17 cellular contexts compared by ENCODE assay signal in genomic region chr4:3256230-3257124, GRCh38. TPM values are rescaled to one million over a fixed set of nuclear protein-coding genes. Genes with fewer than 3 reads are reported as not detected.
DNase-seq lines count a peak whose midpoint lies in the region; ATAC-seq and TF ChIP-seq lines count a peak whose summit lies in the region.
"Had no signal": no experiment of that assay in that cellular context is flagged by ENCODE, and none has a peak within 500 bp of the region (broad histone marks: within the 10 kb centered on the region; RNA-seq: fewer than 3 reads in every experiment).

No MANE protein-coding gene starts in this region.

- WGBS in right cardiac atrium = 87% methylated on average over 21 of the region's 21 CpGs
- 89% methylated on average over 20 to 21 of the region's 21 CpGs for WGBS in aorta, 2 donors

- H3K9me3 ChIP-seq in right cardiac atrium (ENCODE audit: control insufficient read depth, low read length) (no peaks in the 10 kb centered on the region), mucosa of descending colon (no peaks in the 10 kb centered on the region), aorta (ENCODE audit: control insufficient read depth, low read length) (no peaks in the 10 kb centered on the region)
- H3K9me3 ChIP-seq: colonic mucosa, SK-N-SH had no signal

- H3K27me3 ChIP-seq in right cardiac atrium (ENCODE audit: control insufficient read depth, insufficient read depth) = no peaks in the 10 kb centered on the region
- no peaks in the 10 kb centered on the region for H3K27me3 ChIP-seq in aorta (ENCODE audit: control insufficient read depth in 1 of 2, insufficient read depth in 2 of 2, low read length in 1 of 2)
- H3K27me3 ChIP-seq in foreskin keratinocyte = peaks cover 4% of the 10 kb centered on the region
- H3K27me3 ChIP-seq: colonic mucosa had no signal

- H3K36me3 ChIP-seq in mucosa of descending colon (ENCODE audit: low read depth) (no peaks in the 10 kb centered on the region), aorta (ENCODE audit: control insufficient read depth in 1 of 2, insufficient read depth in 2 of 2, low read length in 1 of 2) (no peaks in the 10 kb centered on the region)
- H3K36me3 ChIP-seq: colonic mucosa had no signal

- peak; percentile 33 for DNase-seq in Right ventricle myocardium superior
- no peak for DNase-seq in right cardiac atrium
- DNase-seq in RPMI8226 = peak; percentile 22
- DNase-seq in mucosa of descending colon = peak in 1 of 3 donors; percentile 22
- DNase-seq in aorta = peak; percentile 32 to 63
- DNase-seq in SIG-M5 treated with dmso at 0.1 percent for 504 hours (lab: John Stamatoyannopoulos, UW; ENCODE audit: unreplicated experiment) = no peak
- DNase-seq in foreskin keratinocyte = no peak
- DNase-seq: DND-41; hypothalamus; SK-N-SH; stimulated activated CD4-positive, alpha-beta T cell treated with anti-CD3 and anti-CD28 coated beads, Interleukin-12 subunit alpha, Interleukin-12 subunit beta, amount 100 ng/mL, for 4 hours had no signal

- H3K4me1 ChIP-seq in right cardiac atrium (ENCODE audit: control insufficient read depth, insufficient read depth, low read length) = no peaks in the 10 kb centered on the region
- no peaks in the 10 kb centered on the region for H3K4me1 ChIP-seq in mucosa of descending colon (ENCODE audit: low read depth)
- no peaks in the 10 kb centered on the region for H3K4me1 ChIP-seq in aorta (ENCODE audit: control insufficient read depth in 1 of 2, insufficient read depth in 2 of 2, low read length in 2 of 2)
- H3K4me1 ChIP-seq in foreskin keratinocyte = no peaks in the 10 kb centered on the region
- H3K4me1 ChIP-seq: colonic mucosa had no signal

- ATAC-seq in Right ventricle myocardium superior (ENCODE audit: poor library complexity) = no peak
- ATAC-seq in right cardiac atrium = no peak
- ATAC-seq in mucosa of descending colon = peak; percentile 6
- ATAC-seq in aorta (ENCODE audit: low FRiP score) = no peak
- no peak for ATAC-seq in foreskin keratinocyte
- no peak for ATAC-seq in GM19351 (IDR thresholded peaks at IDR 0.05; ENCODE audit: unreplicated experiment)
- ATAC-seq: activated CD4-positive, CD25-positive, alpha-beta regulatory T cell treated with anti-CD3 and anti-CD28 coated beads, Interleukin-2, amount 50 U/mL, for 24 hours; activated naive CD4-positive, alpha-beta T cell treated with anti-CD3 and anti-CD28 coated beads, Interleukin-2, amount 50 U/mL, for 72 hours; Panc1 had no signal

- no peak overlapping the region for H3K27ac ChIP-seq in right cardiac atrium (ENCODE audit: low read length)
- H3K27ac ChIP-seq in aorta (ENCODE audit: low read depth in 1 of 2, low read length in 2 of 2) = no peak overlapping the region
- H3K27ac ChIP-seq in foreskin keratinocyte = no peak overlapping the region
- H3K27ac ChIP-seq: colonic mucosa had no signal

- intact Hi-C loops in Right ventricle myocardium superior (cut with DNase I) = no loop called here
- intact Hi-C loops in right cardiac atrium (cut with DNase I) = no loop called here
- intact Hi-C loops in mucosa of descending colon (cut with DNase I, micrococcal nuclease) = no loop called here
- intact Hi-C loops in aorta (cut with DNase I) = no loop called here

- no peak for TF ChIP-seq CTCF in mucosa of descending colon (IDR thresholded peaks at IDR 0.05)
- no peak for TF ChIP-seq CTCF in foreskin keratinocyte (conservative IDR thresholded peaks at IDR 0.05)

- no peak overlapping the region for H3K4me3 ChIP-seq in right cardiac atrium (ENCODE audit: low read length)
- H3K4me3 ChIP-seq in mucosa of descending colon = no peak overlapping the region
- H3K4me3 ChIP-seq in aorta (ENCODE audit: low read length in 2 of 2) = no peak overlapping the region
- H3K4me3 ChIP-seq: colonic mucosa had no signal

RNA-seq across cellular contexts. Expression of gene MSANTD1, which starts 7.5 kb away (rescaled TPM):
- total RNA-seq in Right ventricle myocardium superior (0.54 TPM), right cardiac atrium (under 1 TPM; 0.23 to 0.40 (median 0.34) TPM), mucosa of descending colon (1 to 10 TPM in 1 of 3 donors, under 1 TPM in 2; 0.58 to 1.3 (median 0.69) TPM), aorta (1 to 10 TPM; 1.9 to 3.5 TPM), foreskin keratinocyte (0.07 TPM in 2 replicates)
- polyA plus RNA-seq in right cardiac atrium (0.20 TPM), aorta (under 1 TPM in 1 of 2 donors, not detected in 1; 0.33 TPM), foreskin keratinocyte (0.02 and 0.04 TPM in 2 replicates)
- polyA plus RNA-seq: IgD-negative memory B cell had no signal

RNA-seq across cellular contexts. Expression of gene RGS12, which starts 36.3 kb away (rescaled TPM):
- total RNA-seq in Right ventricle myocardium superior (15.8 TPM), right cardiac atrium (10 to 100 TPM; 11.6 to 18.2 (median 14.6) TPM), mucosa of descending colon (10 to 100 TPM; 16.4 to 28.9 (median 16.8) TPM), aorta (10 to 100 TPM; 23.9 to 40.4 TPM), foreskin keratinocyte (26.7 and 39.4 TPM in 2 replicates)
- polyA plus RNA-seq in right cardiac atrium (20.8 TPM), aorta (10 to 100 TPM; 10.3 to 28.2 TPM), foreskin keratinocyte (17.1 and 22.1 TPM in 2 replicates)

Comparison
In these comparisons a context has a peak if more than half of its experiments do, and no peak if none do; other contexts are left out.
1. DNase-seq: peak in Right ventricle myocardium superior (single experiment), RPMI8226 (single experiment) and aorta (2 of 2); none in right cardiac atrium (0 of 3), SIG-M5 treated with dmso at 0.1 percent for 504 hours (single experiment) and foreskin keratinocyte (0 of 2).